11 cellular contexts compared by ENCODE assay signal in genomic region chr1:48430832-48431231, GRCh38.
"Had no signal": no experiment of that assay in that cellular context is flagged by ENCODE, and none has a peak within 500 bp of the region (broad histone marks: within the 10 kb centered on the region; RNA-seq: fewer than 3 reads in every experiment).

No MANE protein-coding gene starts in this region.

- DNase-seq: GM23248, GOT3, H7, H9, HCEC 1CT, HFFc6 had no signal

- H3K9me3 ChIP-seq: HAP-1 had no signal

- H2AFZ ChIP-seq: GM23248, GM23338 had no signal

- H3K4me2 ChIP-seq: GM23338 had no signal

- H3K4me1 ChIP-seq: HAP-1 had no signal

- ATAC-seq: GM23338, HCT116 had no signal

- H3K27ac ChIP-seq: GM23248 had no signal

- H3K36me3 ChIP-seq: HAP-1 had no signal

- FAIRE-seq: H1, H54 had no signal

- H3K27ac Mint-ChIP-seq: GM23338, H9, HFFc6 had no signal

- H3K4me3 Mint-ChIP-seq: GM23338, H9, HFFc6 had no signal

- H3K4me3 ChIP-seq: GM23248, GM23338, HAP-1 had no signal

- H3K9ac ChIP-seq: GM23248 had no signal

- H3K9me3 Mint-ChIP-seq: GM23338, H9 had no signal
